21 cellular contexts compared by ENCODE assay signal in genomic region chr10:121237718-121238117, GRCh38.
DNase-seq lines count a peak whose midpoint lies in the region; ATAC-seq and TF ChIP-seq lines count a peak whose summit lies in the region.
"Had no signal": no experiment of that assay in that cellular context is flagged by ENCODE, and none has a peak within 500 bp of the region (broad histone marks: within the 10 kb centered on the region; RNA-seq: fewer than 3 reads in every experiment).

No MANE protein-coding gene starts in this region.

- H4K20me1 ChIP-seq in mammary epithelial cell (ENCODE audit: insufficient read depth, low read length) (no peaks in the 10 kb centered on the region), PC-3 (ENCODE audit: low read length) (no peaks in the 10 kb centered on the region)
- H4K20me1 ChIP-seq: BLaER1 treated with 17β-estradiol and CSF1 and Interleukin-3, amounts not matched to agents 10 nM and 100 nM had no signal

- H3K36me3 ChIP-seq in mammary epithelial cell (ENCODE audit: insufficient read depth, low read length) (no peaks in the 10 kb centered on the region), breast epithelium (no peaks in the 10 kb centered on the region), PC-3 (ENCODE audit: low read depth, low read length) (no peaks in the 10 kb centered on the region), ascending aorta (no peaks in the 10 kb centered on the region)
- H3K36me3 ChIP-seq: BLaER1 treated with 17β-estradiol and CSF1 and Interleukin-3, amounts not matched to agents 10 nM and 100 nM; right atrium auricular region; tibial nerve had no signal

- H3K4me2 ChIP-seq in mammary epithelial cell (ENCODE audit: insufficient read depth, low read depth, low read length), result no peak overlapping the region
- H3K4me2 ChIP-seq in PC-3 (ENCODE audit: low read length), result no peak overlapping the region
- H3K4me2 ChIP-seq: A549; BLaER1 treated with 17β-estradiol and CSF1 and Interleukin-3, amounts not matched to agents 10 nM and 100 nM had no signal

- TF ChIP-seq CTCF in mammary epithelial cell (conservative IDR thresholded peaks at IDR 0.05 in 1 of 2, IDR thresholded peaks at IDR 0.05 in 1 of 2; ENCODE audit: extremely low read depth in 1 of 2, insufficient read depth in 1 of 2, low read depth in 1 of 2, low read length in 2 of 2), result peak; percentile 13 to 26
- TF ChIP-seq CTCF in breast epithelium (IDR thresholded peaks at IDR 0.05), result no peak
- peak; percentile 30; the same call in 1 of the 2 replicates for TF ChIP-seq CTCF in PC-3 (conservative IDR thresholded peaks at IDR 0.05; ENCODE audit: low read depth, low read length)
- TF ChIP-seq CTCF in ascending aorta (IDR thresholded peaks at IDR 0.05), result no peak

- no peaks in the 10 kb centered on the region for H3F3A ChIP-seq in PC-3 (ENCODE audit: low read length, unreplicated experiment)

- CTCF ChIA-PET in mammary epithelial cell (lab: Charles Lee; ENCODE audit: low non-redundant PET) (interaction anchor here (0.8 kb wide), 1 partner anchor 205 kb away, joined by 3 read pairs; no protein-coding TSS in a partner anchor), PC-3 (lab: Charles Lee) (no interaction called here)

- H3K4me1 ChIP-seq in mammary epithelial cell (ENCODE audit: insufficient read depth, low read length) (no peaks in the 10 kb centered on the region), breast epithelium (no peaks in the 10 kb centered on the region), PC-3 (ENCODE audit: insufficient read depth, low read length) (no peaks in the 10 kb centered on the region), ascending aorta (no peaks in the 10 kb centered on the region)
- H3K4me1 ChIP-seq: A549, right atrium auricular region had no signal

- no peak for TF ChIP-seq POLR2A in breast epithelium (IDR thresholded peaks at IDR 0.05)

- H3K27ac ChIP-seq in mammary epithelial cell (ENCODE audit: insufficient read depth, low read depth, low read length) (no peak overlapping the region), breast epithelium (no peak overlapping the region), PC-3 (ENCODE audit: low read length) (no peak overlapping the region), ascending aorta (no peak overlapping the region)
- H3K27ac ChIP-seq: A549; BLaER1 treated with 17β-estradiol and CSF1 and Interleukin-3, amounts not matched to agents 10 nM and 100 nM; right atrium auricular region; tibial nerve had no signal

- POLR2A ChIA-PET in PC-3 (lab: Charles Lee; ENCODE audit: unreplicated experiment), result no interaction called here

- BruUV-seq in mammary epithelial cell (replicated peaks; lab: Mats Ljungman, UMichigan) (no TSS peak), PC-3 (replicated peaks; lab: Mats Ljungman, UMichigan) (no TSS peak)

- no peaks in the 10 kb centered on the region for H3K27me3 ChIP-seq in mammary epithelial cell (ENCODE audit: insufficient read depth, low read length)
- H3K27me3 ChIP-seq in breast epithelium, result peaks cover 0 to 3% of the 10 kb centered on the region in 2 donors
- H3K27me3 ChIP-seq in PC-3 (ENCODE audit: low read length), result no peaks in the 10 kb centered on the region
- H3K27me3 ChIP-seq in ascending aorta, result no peaks in the 10 kb centered on the region
- H3K27me3 ChIP-seq: BLaER1 treated with 17β-estradiol and CSF1 and Interleukin-3, amounts not matched to agents 10 nM and 100 nM; right atrium auricular region; tibial nerve had no signal

- H3K9me3 ChIP-seq in mammary epithelial cell (replicated peaks; ENCODE audit: insufficient read depth, low read length) (peaks cover 2% of the 10 kb centered on the region), breast epithelium (peaks cover 0 to 8% of the 10 kb centered on the region in 2 donors), PC-3 (ENCODE audit: low read length) (no peaks in the 10 kb centered on the region), ascending aorta (peaks cover 0 to 5% of the 10 kb centered on the region in 2 donors)
- H3K9me3 ChIP-seq: A549 had no signal

- H2AFZ ChIP-seq in mammary epithelial cell (ENCODE audit: low read depth, low read length) (no peak overlapping the region), PC-3 (ENCODE audit: low read length) (no peak overlapping the region)

- no peaks in the 10 kb centered on the region for H3K79me2 ChIP-seq in mammary epithelial cell (ENCODE audit: insufficient read depth, low read length)
- no peaks in the 10 kb centered on the region for H3K79me2 ChIP-seq in PC-3 (ENCODE audit: low read length)

- dilution Hi-C loops in mammary epithelial cell (cut with HindIII; ENCODE audit: low sequenced_read_pairs), result no loop called here

- H3K9ac ChIP-seq in mammary epithelial cell (ENCODE audit: insufficient read depth, low read length) (no peak overlapping the region), PC-3 (ENCODE audit: low read length) (no peak overlapping the region)
- H3K9ac ChIP-seq: BLaER1 treated with 17β-estradiol and CSF1 and Interleukin-3, amounts not matched to agents 10 nM and 100 nM had no signal

- H3K4me3 ChIP-seq in mammary epithelial cell (replicated peaks in 1 of 3; ENCODE audit: insufficient read depth in 1 of 3, low read depth in 2 of 3, low read length in 3 of 3) (no peak overlapping the region), breast epithelium (no peak overlapping the region), PC-3 (ENCODE audit: low read length) (no peak overlapping the region), ascending aorta (no peak overlapping the region)
- H3K4me3 ChIP-seq: A549; BLaER1 treated with 17β-estradiol and CSF1 and Interleukin-3, amounts not matched to agents 10 nM and 100 nM; right atrium auricular region; tibial nerve had no signal

- H3K9me2 ChIP-seq in PC-3 (replicated peaks; ENCODE audit: low read length), result no peaks in the 10 kb centered on the region

- WGBS in mammary epithelial cell (ENCODE audit: low coverage, missing lambda C conversion rate), result 79% methylated on average over 2 of the region's 2 CpGs

- intact Hi-C loops in mammary epithelial cell (cut with micrococcal nuclease) (no loop called here), breast epithelium (cut with DNase I; ENCODE audit: low total_unique reads) (no loop called here), PC-3 (cut with micrococcal nuclease) (no loop called here), ascending aorta (cut with DNase I) (no loop called here)

- in situ Hi-C loops in mammary epithelial cell (cut with MboI; ENCODE audit: low sequenced_read_pairs in 2 of 2), result no loop called here

- DNase-seq in mammary epithelial cell, result no peak
- DNase-seq in breast epithelium (ENCODE audit: low spot score in 2 of 2), result no peak
- DNase-seq in PC-3, result no peak
- peak; percentile 27 for DNase-seq in iPS-NIHi11 (ENCODE audit: low spot score)
- no peak for DNase-seq in ascending aorta (ENCODE audit: low spot score in 2 of 2)
- DNase-seq: activated CD4-positive, alpha-beta memory T cell treated with anti-CD3 and anti-CD28 coated beads, Interleukin-2, amount 10 ng/mL, durations not matched to agents 7 days and 5 days; activated gamma-delta T cell treated with Interleukin-2 at 50 U/mL for 16 hours; activated T-cell treated with anti-CD3 and anti-CD28 coated beads for 4 hours; Calu3; effector CD8-positive, alpha-beta T cell; naive B cell; NCI-H1105; NCI-H2081 treated with DMSO at 0.1 percent for 48 hours; stimulated activated naive CD8-positive, alpha-beta T cell treated with anti-CD3 and anti-CD28 coated beads, Interleukin-15, amount 100 ng/mL, for 72 hours had no signal

- ATAC-seq in PC-3 (no peak), GM21423 (IDR thresholded peaks at IDR 0.05; ENCODE audit: unreplicated experiment) (no peak), HG02610 (IDR thresholded peaks at IDR 0.05; ENCODE audit: unreplicated experiment) (no peak), HG03469 (IDR thresholded peaks at IDR 0.05; ENCODE audit: unreplicated experiment) (no peak)
- ATAC-seq: A549; stimulated activated naive CD8-positive, alpha-beta T cell treated with anti-CD3 and anti-CD28 coated beads, Interleukin-15, amount 100 ng/mL, for 72 hours had no signal

Comparison
In these comparisons a context has a peak if more than half of its experiments do, and no peak if none do; other contexts are left out.
1. CTCF ChIP-seq: peak in mammary epithelial cell (2 of 2) and PC-3 (single experiment); none in breast epithelium (0 of 3) and ascending aorta (0 of 3).